Comparison of ENCODE assay signal across 18 cellular contexts in genomic region chr7:39588401-39588800, GRCh38.
"Had no signal": no experiment of that assay in that cellular context is flagged by ENCODE, and none has a peak within 500 bp of the region (broad histone marks: within the 10 kb centered on the region; RNA-seq: fewer than 3 reads in every experiment).

No MANE protein-coding gene starts in this region.

- H3K9me3 Mint-ChIP-seq: activated T-helper 2 cell treated with anti-CD3 and anti-CD28 coated beads, Interferon-gamma antibody, Interleukin-2, Interleukin-4, amounts not matched to agents 10 μg/mL and 5 μg/mL and 100 μg/mL, durations not matched to agents 14 hours and 24 hours and 36 hours had no signal

- H3K4me3 ChIP-seq: adrenal gland, cardiac muscle cell, lower lobe of right lung, prostate gland, skin epidermis, tibial nerve had no signal

- H3K27me3 ChIP-seq: adrenal gland, cardiac muscle cell, tibial nerve had no signal

- H3K36me3 ChIP-seq: adrenal gland, cardiac muscle cell, lower lobe of right lung, prostate gland, tibial nerve had no signal

- ATAC-seq: right cardiac atrium had no signal

- H3K9me3 ChIP-seq: adrenal gland, lower lobe of right lung, prostate gland, tibial nerve had no signal

- H3K27ac ChIP-seq: lower lobe of right lung, prostate gland, tibial nerve had no signal

- DNase-seq: activated CD4-positive, alpha-beta T cell treated with anti-CD3 and anti-CD28 coated beads for 1 hour; activated CD4-positive, alpha-beta T cell treated with anti-CD3 and anti-CD28 coated beads, Interleukin-2, amount 50 U/mL, for 4 hours; activated naive CD4-positive, alpha-beta T cell treated with anti-CD3 and anti-CD28 coated beads, Interleukin-2, amount 10 ng/mL, durations not matched to agents 7 days and 5 days; adrenal gland; foreskin fibroblast; lower lobe of right lung; stimulated activated CD4-positive, alpha-beta T cell treated with anti-CD3 and anti-CD28 coated beads, Interleukin-4, amount 100 ng/mL, for 24 hours; stimulated activated naive CD4-positive, alpha-beta T cell treated with Interleukin-2 at 50 U/mL for 16 hours; substantia nigra; T-helper 9 cell had no signal

- FAIRE-seq: colon had no signal

- H3K4me1 ChIP-seq: prostate gland had no signal

- H3K27me3 Mint-ChIP-seq: activated naive CD4-positive, alpha-beta T cell treated with anti-CD3 and anti-CD28 coated beads, Interleukin-2, amount 10 ng/mL, durations not matched to agents 7 days and 5 days had no signal

- H3K4me3 Mint-ChIP-seq: activated naive CD4-positive, alpha-beta T cell treated with anti-CD3 and anti-CD28 coated beads, Interleukin-2, amount 10 ng/mL, durations not matched to agents 7 days and 5 days; mesothelial cell of epicardium had no signal

- H3K27ac Mint-ChIP-seq: activated T-helper 2 cell treated with anti-CD3 and anti-CD28 coated beads, Interferon-gamma antibody, Interleukin-2, Interleukin-4, amounts not matched to agents 10 μg/mL and 5 μg/mL and 100 μg/mL, durations not matched to agents 14 hours and 24 hours and 36 hours had no signal

- H3K36me3 Mint-ChIP-seq: mesothelial cell of epicardium had no signal
